In genomic region chr5:41927604-41928003, GRCh38 we compare ENCODE assay signal across 25 cellular contexts. TPM values are rescaled to one million over a fixed set of nuclear protein-coding genes. Genes with fewer than 3 reads are reported as not detected.
DNase-seq lines count a peak whose midpoint lies in the region; ATAC-seq, FAIRE-seq and TF ChIP-seq lines count a peak whose summit lies in the region.
"Had no signal": no experiment of that assay in that cellular context is flagged by ENCODE, and none has a peak within 500 bp of the region (broad histone marks: within the 10 kb centered on the region; RNA-seq: fewer than 3 reads in every experiment).

No MANE protein-coding gene starts in this region.

- FAIRE-seq in K562 (lab: Jason Lieb, UNC) = no peak
- FAIRE-seq: A549, GM12878, GM12892, GM18507 had no signal

- intact Hi-C loops in CD4-positive, alpha-beta T cell (cut with DNase I, micrococcal nuclease) = loop anchor here (5.0 kb wide), 2 partner anchors 130 to 1090 kb away; partner anchors contain the start of gene RPL37 (in 1 of the 2)
- intact Hi-C loops in K562 (cut with micrococcal nuclease) = no loop called here

- H3K9me3 ChIP-seq in CD4-positive, alpha-beta T cell (ENCODE audit: control insufficient read depth, low read length) = no peaks in the 10 kb centered on the region
- H3K9me3 ChIP-seq in DOHH2 (ENCODE audit: control insufficient read depth, insufficient read depth, low read length) (no peaks in the 10 kb centered on the region), K562 (replicated peaks; ENCODE audit: control insufficient read depth, insufficient read depth, low read depth, low read length) (no peaks in the 10 kb centered on the region; the same call in 1 of the 2 replicates), osteoblast (ENCODE audit: low read depth, low read length) (no peaks in the 10 kb centered on the region)
- H3K9me3 ChIP-seq: A549 had no signal

- H3K9me2 ChIP-seq in DOHH2 (replicated peaks; ENCODE audit: control insufficient read depth, low read length) = no peaks in the 10 kb centered on the region

- in situ Hi-C loops in K562 (cut with MboI) = no loop called here

- no peaks in the 10 kb centered on the region for H3K27me3 Mint-ChIP-seq in CD4-positive, alpha-beta T cell
- peaks cover 3% of the 10 kb centered on the region for H3K27me3 Mint-ChIP-seq in endothelial cell (ENCODE audit: unreplicated experiment)
- H3K27me3 Mint-ChIP-seq: B cell; CD4-positive, alpha-beta memory T cell; CD8-positive, alpha-beta memory T cell had no signal

- peaks cover 32% of the 10 kb centered on the region for H3K36me3 ChIP-seq in DOHH2 (ENCODE audit: control insufficient read depth, low read length)
- H3K36me3 ChIP-seq in K562 (ENCODE audit: control insufficient read depth, insufficient read depth, low read length) = peaks cover 21% of the 10 kb centered on the region; the same call in 2 of the 3 replicates
- no peaks in the 10 kb centered on the region for H3K36me3 ChIP-seq in osteoblast (ENCODE audit: insufficient read depth, low read length)

- peaks cover 45% of the 10 kb centered on the region for H3K36me3 Mint-ChIP-seq in CD4-positive, alpha-beta T cell (ENCODE audit: low read depth)
- H3K36me3 Mint-ChIP-seq in endothelial cell (ENCODE audit: low read depth, unreplicated experiment) = no peaks in the 10 kb centered on the region

- H3K9ac ChIP-seq in K562 (ENCODE audit: insufficient read depth in 1 of 2, low read depth in 2 of 2, low read length in 2 of 2) = no peak overlapping the region
- H3K9ac ChIP-seq: BLaER1 treated with 17β-estradiol and CSF1 and Interleukin-3, amounts not matched to agents 10 nM and 100 nM had no signal

- no peak for TF ChIP-seq POLR2A in K562 (conservative IDR thresholded peaks at IDR 0.05)

- WGBS in K562 (ENCODE audit: insufficient coverage, low coverage, missing lambda C conversion rate) = 45% methylated on average over 4 of the region's 4 CpGs

- H4K20me1 ChIP-seq in DOHH2 (ENCODE audit: control insufficient read depth, insufficient read depth, low read depth, low read length) (no peaks in the 10 kb centered on the region), K562 (replicated peaks; ENCODE audit: control insufficient read depth, insufficient read depth, low read length) (no peaks in the 10 kb centered on the region), osteoblast (ENCODE audit: insufficient read depth, low read length) (no peaks in the 10 kb centered on the region)
- H4K20me1 ChIP-seq: BLaER1 treated with 17β-estradiol and CSF1 and Interleukin-3, amounts not matched to agents 10 nM and 100 nM had no signal

- H3K4me1 ChIP-seq in DOHH2 (ENCODE audit: control insufficient read depth, low read length) (peaks cover 23% of the 10 kb centered on the region), K562 (replicated peaks in 1 of 2; ENCODE audit: control insufficient read depth in 2 of 2, insufficient read depth in 2 of 2, low read length in 2 of 2) (peaks cover 9 to 13% of the 10 kb centered on the region in 2 experiments; a peak in 3 of 5 replicates), osteoblast (ENCODE audit: insufficient read depth, low read length) (peaks cover 12% of the 10 kb centered on the region)

- H3K27ac Mint-ChIP-seq in CD4-positive, alpha-beta T cell = peak overlapping the region; percentile 93
- H3K27ac Mint-ChIP-seq in endothelial cell (ENCODE audit: unreplicated experiment) = no peak overlapping the region
- H3K27ac Mint-ChIP-seq: B cell had no signal

- TF ChIP-seq EP300 in K562 (IDR thresholded peaks at IDR 0.05; ENCODE audit: low read length) = no peak

- H3F3A ChIP-seq in DOHH2 (ENCODE audit: control insufficient read depth, insufficient read depth) = peaks cover 14% of the 10 kb centered on the region

- H3K27ac ChIP-seq in CD4-positive, alpha-beta T cell (ENCODE audit: low read depth, low read length) = no peak overlapping the region
- no peak overlapping the region for H3K27ac ChIP-seq in DOHH2 (ENCODE audit: low read depth, low read length)
- no peak overlapping the region for H3K27ac ChIP-seq in K562 (ENCODE audit: extremely low read depth, low read depth, low read length)
- H3K27ac ChIP-seq in osteoblast (ENCODE audit: low read depth, low read length) = no peak overlapping the region
- H3K27ac ChIP-seq: 22Rv1; A549; BLaER1 treated with 17β-estradiol and CSF1 and Interleukin-3, amounts not matched to agents 10 nM and 100 nM; C4-2B had no signal

- no peak for ATAC-seq in CD4-positive, alpha-beta T cell (ENCODE audit: poor library complexity)
- no peak for ATAC-seq in K562
- ATAC-seq: A549, GM12878 had no signal

- peaks cover 22% of the 10 kb centered on the region for H3K79me2 ChIP-seq in DOHH2 (ENCODE audit: control insufficient read depth, low read length)
- peaks cover 27% of the 10 kb centered on the region for H3K79me2 ChIP-seq in K562 (ENCODE audit: control insufficient read depth, insufficient read depth, low read length)
- H3K79me2 ChIP-seq in osteoblast (ENCODE audit: insufficient read depth, low read length) = peaks cover 2% of the 10 kb centered on the region

- no peaks in the 10 kb centered on the region for H3K9me1 ChIP-seq in K562 (ENCODE audit: control insufficient read depth, insufficient read depth, low read length)

- H2AFZ ChIP-seq in K562 (ENCODE audit: low read depth, low read length) (no peak overlapping the region), osteoblast (ENCODE audit: low read length) (no peak overlapping the region)

- H3K4me2 ChIP-seq in DOHH2 (ENCODE audit: low read length) (0 out of 2 replicates have a peak overlapping the region, but pooled peaks have one; percentile 94), K562 (ENCODE audit: insufficient read depth, low read length) (no peak overlapping the region), osteoblast (ENCODE audit: insufficient read depth, low read length) (no peak overlapping the region)
- H3K4me2 ChIP-seq: A549; BLaER1 treated with 17β-estradiol and CSF1 and Interleukin-3, amounts not matched to agents 10 nM and 100 nM had no signal

- peaks cover 25% of the 10 kb centered on the region for H3K4me1 Mint-ChIP-seq in CD4-positive, alpha-beta T cell (ENCODE audit: low read depth)
- H3K4me1 Mint-ChIP-seq in endothelial cell (ENCODE audit: unreplicated experiment) = peaks cover 4% of the 10 kb centered on the region

- H3K4me3 ChIP-seq in DOHH2 (ENCODE audit: low read length) = no peak overlapping the region
- H3K4me3 ChIP-seq in K562 = no peak overlapping the region
- no peak overlapping the region for H3K4me3 ChIP-seq in osteoblast (ENCODE audit: insufficient read depth, low read length)
- H3K4me3 ChIP-seq: A549; BLaER1 treated with 17β-estradiol and CSF1 and Interleukin-3, amounts not matched to agents 10 nM and 100 nM had no signal

- CTCF ChIA-PET in CD4-positive, alpha-beta T cell (lab: Charles Lee) = no interaction called here
- CTCF ChIA-PET in K562 (lab: Yijun Ruan, JAX; ENCODE audit: low intra/inter-chr PET ratio) = no interaction called here

- H3K4me3 Mint-ChIP-seq in CD4-positive, alpha-beta T cell = no peak overlapping the region
- no peak overlapping the region for H3K4me3 Mint-ChIP-seq in endothelial cell (ENCODE audit: unreplicated experiment)

- TF ChIP-seq RAD21 in K562 (CRISPR knock-in tag; conservative IDR thresholded peaks at IDR 0.05 in 1 of 2, IDR thresholded peaks at IDR 0.05 in 1 of 2) = no peak

- no peak for TF ChIP-seq CTCF in CD4-positive, alpha-beta T cell (IDR thresholded peaks at IDR 0.05)
- no peak for TF ChIP-seq CTCF in DOHH2 (IDR thresholded peaks at IDR 0.05; ENCODE audit: low read depth, low read length, poor library complexity, severe bottlenecking)
- no peak for TF ChIP-seq CTCF in K562 (IDR thresholded peaks at IDR 0.05 in 2 of 3, conservative IDR thresholded peaks at IDR 0.05 in 1 of 3; ENCODE audit: insufficient read depth in 2 of 3, low read depth in 1 of 3, low read length in 3 of 3)
- TF ChIP-seq CTCF in osteoblast (IDR thresholded peaks at IDR 0.05; ENCODE audit: extremely low read depth, low read depth, low read length) = no peak
- TF ChIP-seq CTCF in endothelial cell (IDR thresholded peaks at IDR 0.05; ENCODE audit: unreplicated experiment) = no peak

- H3K27me3 ChIP-seq in CD4-positive, alpha-beta T cell (ENCODE audit: control insufficient read depth, insufficient read depth, low read length) = no peaks in the 10 kb centered on the region
- no peaks in the 10 kb centered on the region for H3K27me3 ChIP-seq in DOHH2 (ENCODE audit: control insufficient read depth, low read length)
- no peaks in the 10 kb centered on the region for H3K27me3 ChIP-seq in K562 (ENCODE audit: control insufficient read depth in 2 of 2, insufficient read depth in 2 of 2, low read length in 2 of 2)
- H3K27me3 ChIP-seq in osteoblast (ENCODE audit: insufficient read depth, low read length) = no peaks in the 10 kb centered on the region

- POLR2A ChIA-PET in CD4-positive, alpha-beta T cell (lab: Charles Lee) = interaction anchor here (1.9 to 3.9 kb wide), 2 partner anchors 23 to 57 kb away, joined by 5 to 103 read pairs; partner anchors contain the start of genes OXCT1 and RIMOC1
- POLR2A ChIA-PET in K562 (lab: Yijun Ruan, JAX) = interaction anchor here (1.1 to 1.3 kb wide), 2 partner anchors 8 to 81 kb away, joined by 3 read pairs; no protein-coding TSS in a partner anchor

- no peak for DNase-seq in CD4-positive, alpha-beta T cell
- DNase-seq in K562 (ENCODE audit: extremely low read depth in 1 of 4, low spot score in 3 of 4) (peak in 3 of 4 experiments; percentile 16 to 42 (median 17)), osteoblast (ENCODE audit: insufficient read length, low spot score, missing footprints) (peak; percentile 31), SHP77 treated with DMSO at 0.1 percent for 48 hours (lab: John Stamatoyannopoulos, UW) (no peak), NCI-H748 treated with DMSO at 0.1 percent for 48 hours (lab: John Stamatoyannopoulos, UW) (no peak), endothelial cell (ENCODE audit: low spot score) (no peak)
- DNase-seq: AML-193; CD4-positive, alpha-beta memory T cell; CD8-positive, alpha-beta memory T cell; COR-L47; DMS 273 treated with DMSO at 0.1 percent for 48 hours; DMS153; DMS53; DMS79; EL; GDM1 had no signal

- no peaks in the 10 kb centered on the region for H3K9me3 Mint-ChIP-seq in CD4-positive, alpha-beta T cell
- no peaks in the 10 kb centered on the region for H3K9me3 Mint-ChIP-seq in endothelial cell (ENCODE audit: unreplicated experiment)
- H3K9me3 Mint-ChIP-seq: CD4-positive, alpha-beta memory T cell; CD8-positive, alpha-beta memory T cell had no signal

- BruUV-seq in K562 (replicated peaks; lab: Mats Ljungman, UMichigan) = no TSS peak

RNA-seq across cellular contexts. Expression of gene FBXO4, which starts 2.5 kb away (rescaled TPM):
- 1 to 10 TPM; 7.0 to 8.1 TPM for total RNA-seq in CD4-positive, alpha-beta T cell
- total RNA-seq in K562 (2011; cell fraction: chromatin; rRNA removed; ENCODE audit: low replicate concordance) = 9.4 and 30.6 TPM in 2 replicates
- 7.9 and 8.7 TPM in 2 replicates for total RNA-seq in K562 (2011; cell fraction: nucleolus; rRNA removed)
- 20.8 and 29.9 TPM in 2 replicates for total RNA-seq in K562 (2011; cell fraction: nucleoplasm; rRNA removed)
- total RNA-seq in K562 (2014; rRNA removed) (17.1 and 18.3 TPM in 2 replicates), K562 (2014; rRNA removed; fragmentation: Illumina TruSeq; extraction: Trizol) (21.0 and 24.9 TPM in 2 replicates), K562 (2015; rRNA removed; fragmentation: Illumina TruSeq; extraction: Trizol) (18.9 and 19.6 TPM in 2 replicates), K562 (2021) (15.1 and 19.6 TPM in 2 replicates), osteoblast (14.5 and 16.2 TPM in 2 replicates), endothelial cell (ENCODE audit: unreplicated experiment) (4.4 TPM)
- polyA plus RNA-seq in K562 (2011; rRNA removed) (31.2 and 33.4 TPM in 2 replicates), K562 (2014; fragmentation: Illumina TruSeq; extraction: Trizol) (19.0 and 19.3 TPM in 2 replicates), K562 (2014; fragmentation: Nextera tagmentation; extraction: Ambion mirVana) (1 to 10 TPM; 5.9 to 8.2 TPM), K562 (2014; rRNA removed) (19.7 and 20.4 TPM in 2 replicates)
- polyA plus RNA-seq in K562 (2011; cell fraction: cytosol; rRNA removed) = 7.6 and 22.2 TPM in 2 replicates
- polyA plus RNA-seq in K562 (2011; cell fraction: nucleus; rRNA removed) = 11.7 and 19.2 TPM in 2 replicates
- polyA plus RNA-seq in K562 (2012) = 11.3 and 23.0 TPM in 2 replicates
- polyA minus RNA-seq in K562 (2011; rRNA and poly(A)+ RNA removed) = 29.8 and 38.5 TPM in 2 replicates
- 10.0 and 10.7 TPM in 2 replicates for polyA minus RNA-seq in K562 (2011; cell fraction: cytosol; rRNA and poly(A)+ RNA removed)
- 12.8 and 29.5 TPM in 2 replicates for polyA minus RNA-seq in K562 (2011; cell fraction: nucleus; rRNA and poly(A)+ RNA removed)

RNA-seq across cellular contexts. Expression of gene RIMOC1, which starts 23.5 kb away (rescaled TPM):
- total RNA-seq in CD4-positive, alpha-beta T cell = 10 to 100 TPM in 1 of 2 experiments, 1 to 10 TPM in 1; 9.3 to 10.3 TPM
- total RNA-seq in K562 (2011; cell fraction: chromatin; rRNA removed; ENCODE audit: low replicate concordance) = 9.3 and 33.8 TPM in 2 replicates
- total RNA-seq in K562 (2011; cell fraction: nucleolus; rRNA removed) = 5.0 and 6.3 TPM in 2 replicates
- 20.1 and 37.6 TPM in 2 replicates for total RNA-seq in K562 (2011; cell fraction: nucleoplasm; rRNA removed)
- 13.8 and 19.6 TPM in 2 replicates for total RNA-seq in K562 (2014; rRNA removed)
- 38.3 and 42.1 TPM in 2 replicates for total RNA-seq in K562 (2014; rRNA removed; fragmentation: Illumina TruSeq; extraction: Trizol)
- total RNA-seq in K562 (2015; rRNA removed; fragmentation: Illumina TruSeq; extraction: Trizol) = 30.3 and 30.8 TPM in 2 replicates
- 47.5 and 48.7 TPM in 2 replicates for total RNA-seq in K562 (2021)
- polyA plus RNA-seq in K562 (2011; rRNA removed) = 47.9 and 63.1 TPM in 2 replicates
- polyA plus RNA-seq in K562 (2011; cell fraction: cytosol; rRNA removed) = 14.0 and 39.5 TPM in 2 replicates
- polyA plus RNA-seq in K562 (2011; cell fraction: nucleus; rRNA removed) = 19.8 and 31.5 TPM in 2 replicates
- polyA plus RNA-seq in K562 (2012) = 9.2 and 13.4 TPM in 2 replicates
- 33.7 and 40.6 TPM in 2 replicates for polyA plus RNA-seq in K562 (2014; fragmentation: Illumina TruSeq; extraction: Trizol)
- 10 to 100 TPM; 11.6 to 14.3 TPM for polyA plus RNA-seq in K562 (2014; fragmentation: Nextera tagmentation; extraction: Ambion mirVana)
- 26.3 and 34.9 TPM in 2 replicates for polyA plus RNA-seq in K562 (2014; rRNA removed)
- polyA minus RNA-seq in K562 (2011; rRNA and poly(A)+ RNA removed) = 69.0 and 79.7 TPM in 2 replicates
- 14.0 and 24.0 TPM in 2 replicates for polyA minus RNA-seq in K562 (2011; cell fraction: cytosol; rRNA and poly(A)+ RNA removed)
- polyA minus RNA-seq in K562 (2011; cell fraction: nucleus; rRNA and poly(A)+ RNA removed) = 15.8 and 23.4 TPM in 2 replicates
- 31.1 and 31.8 TPM in 2 replicates for total RNA-seq in osteoblast
- 31.5 TPM for total RNA-seq in endothelial cell (ENCODE audit: unreplicated experiment)

RNA-seq across cellular contexts. Expression of gene OXCT1, which starts 57.4 kb away (rescaled TPM):
- total RNA-seq in CD4-positive, alpha-beta T cell = 10 to 100 TPM; 14.7 to 15.3 TPM
- 19.0 and 39.2 TPM in 2 replicates for total RNA-seq in K562 (2011; cell fraction: chromatin; rRNA removed; ENCODE audit: low replicate concordance)
- total RNA-seq in K562 (2011; cell fraction: nucleolus; rRNA removed) = 12.0 and 17.2 TPM in 2 replicates
- total RNA-seq in K562 (2011; cell fraction: nucleoplasm; rRNA removed) = 20.5 and 31.0 TPM in 2 replicates
- total RNA-seq in K562 (2014; rRNA removed) (26.6 and 28.8 TPM in 2 replicates), K562 (2014; rRNA removed; fragmentation: Illumina TruSeq; extraction: Trizol) (50.6 and 56.8 TPM in 2 replicates), K562 (2015; rRNA removed; fragmentation: Illumina TruSeq; extraction: Trizol) (46.6 and 50.4 TPM in 2 replicates), K562 (2021) (34.7 and 35.8 TPM in 2 replicates), osteoblast (36.5 and 39.4 TPM in 2 replicates), endothelial cell (ENCODE audit: unreplicated experiment) (6.5 TPM)
- polyA plus RNA-seq in K562 (2011; rRNA removed) (37.6 and 42.3 TPM in 2 replicates), K562 (2014; fragmentation: Illumina TruSeq; extraction: Trizol) (44.3 and 51.0 TPM in 2 replicates), K562 (2014; fragmentation: Nextera tagmentation; extraction: Ambion mirVana) (10 to 100 TPM; 24.7 to 41.9 TPM), K562 (2014; rRNA removed) (41.2 and 61.2 TPM in 2 replicates)
- 7.5 and 23.0 TPM in 2 replicates for polyA plus RNA-seq in K562 (2011; cell fraction: cytosol; rRNA removed)
- polyA plus RNA-seq in K562 (2011; cell fraction: nucleus; rRNA removed) = 10.9 and 29.4 TPM in 2 replicates
- 33.7 and 65.0 TPM in 2 replicates for polyA plus RNA-seq in K562 (2012)
- polyA minus RNA-seq in K562 (2011; rRNA and poly(A)+ RNA removed) = 61.4 and 117 TPM in 2 replicates
- polyA minus RNA-seq in K562 (2011; cell fraction: cytosol; rRNA and poly(A)+ RNA removed) = 15.7 and 26.4 TPM in 2 replicates
- polyA minus RNA-seq in K562 (2011; cell fraction: nucleus; rRNA and poly(A)+ RNA removed) = 17.0 and 54.2 TPM in 2 replicates

Comparison
In these comparisons a context has a peak if more than half of its experiments do, and no peak if none do; other contexts are left out.
1. DNase-seq: peak in K562 (3 of 4) and osteoblast (single experiment); none in CD4-positive, alpha-beta T cell (0 of 10), SHP77 treated with DMSO at 0.1 percent for 48 hours (single experiment), NCI-H748 treated with DMSO at 0.1 percent for 48 hours (single experiment) and endothelial cell (single experiment).